35 cellular contexts compared by ENCODE assay signal in the genomic region with DNA sequence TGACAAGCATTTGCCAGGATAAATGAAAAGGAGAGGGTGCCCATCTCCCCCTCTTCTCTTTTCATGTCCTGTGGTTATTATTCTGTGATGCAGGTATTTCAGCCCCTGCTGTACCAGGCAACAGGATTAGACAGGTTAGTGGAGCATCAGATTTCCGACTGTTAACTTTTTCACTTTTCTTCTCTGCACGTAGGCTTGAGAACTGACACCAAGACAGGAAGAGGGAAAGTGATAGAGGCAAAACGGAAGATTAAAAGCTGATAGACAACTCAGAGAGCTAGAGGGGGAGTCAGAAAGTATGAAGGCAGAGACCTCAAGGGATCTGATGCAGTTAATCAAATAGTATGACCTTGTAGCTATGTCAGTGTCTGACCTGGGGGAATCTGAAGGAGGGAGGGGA.
"Had no signal": no experiment of that assay in that cellular context is flagged by ENCODE, and none has a peak within 500 bp of the region (broad histone marks: within the 10 kb centered on the region; RNA-seq: fewer than 3 reads in every experiment).

No MANE protein-coding gene starts in this region.

- H3K9me3 ChIP-seq: adrenal gland, body of pancreas, breast epithelium had no signal

- H3K4me3 ChIP-seq: adrenal gland, body of pancreas, breast epithelium, cardiac muscle cell had no signal

- H3K27me3 ChIP-seq: adrenal gland, body of pancreas, brain microvascular endothelial cell, breast epithelium, cardiac muscle cell had no signal

- H3K27ac ChIP-seq: adrenal gland, body of pancreas, brain microvascular endothelial cell, breast epithelium, cardiac muscle cell, VCaP had no signal

- H3K4me1 ChIP-seq: adrenal gland, body of pancreas, breast epithelium had no signal

- FAIRE-seq: astrocyte, TTC549 had no signal

- ATAC-seq: activated CD8-positive, alpha-beta T cell treated with anti-CD3 and anti-CD28 coated beads for 36 hours; activated naive CD4-positive, alpha-beta T cell treated with anti-CD3 and anti-CD28 coated beads, Interleukin-2, amount 50 U/mL, for 72 hours; activated T-cell treated with anti-CD3 and anti-CD28 coated beads, Interleukin-2, amount 50 U/mL, for 4 hours; activated T-cell treated with anti-CD3 and anti-CD28 coated beads, Interleukin-2, amount 50 U/mL, for 72 hours; activated T-helper 17 cell treated with anti-CD3 and anti-CD28 coated beads, Interleukin-2, amount 50 U/mL, for 72 hours; body of pancreas had no signal

- DNase-seq: activated B cell treated with CpG ODN at 0.5 μM for 24 hours; activated CD4-positive, alpha-beta memory T cell treated with anti-CD3 and anti-CD28 coated beads for 36 hours; activated CD4-positive, alpha-beta T cell treated with anti-CD3 and anti-CD28 coated beads for 4 hours; activated CD4-positive, alpha-beta T cell treated with anti-CD3 and anti-CD28 coated beads, Interleukin-2, amount 10 ng/mL, durations not matched to agents 24 days and 14 days; activated CD4-positive, alpha-beta T cell treated with anti-CD3 and anti-CD28 coated beads, Interleukin-2, amount 50 U/mL, for 1 hour; activated CD4-positive, alpha-beta T cell treated with anti-CD3 and anti-CD28 coated beads, Interleukin-2, amount 50 U/mL, for 4 hours; activated CD4-positive, CD25-positive, alpha-beta regulatory T cell treated with anti-CD3 and anti-CD28 coated beads, Interleukin-2, amount 50 U/mL, for 72 hours; activated CD8-positive, alpha-beta memory T cell treated with anti-CD3 and anti-CD28 coated beads, Interleukin-2, amount 50 U/mL, for 4 hours; activated CD8-positive, alpha-beta T cell treated with anti-CD3 and anti-CD28 coated beads for 36 hours; activated effector memory CD4-positive, alpha-beta T cell treated with anti-CD3 and anti-CD28 coated beads, Interleukin-2, amount 50 U/mL, for 16 hours; activated gamma-delta T cell treated with Interleukin-2 at 50 U/mL for 16 hours; activated naive CD4-positive, alpha-beta T cell; activated naive CD4-positive, alpha-beta T cell treated with anti-CD3 and anti-CD28 coated beads for 36 hours; activated naive CD4-positive, alpha-beta T cell treated with anti-CD3 and anti-CD28 coated beads, Interleukin-2, amount 50 U/mL, for 16 hours; activated naive CD8-positive, alpha-beta T cell treated with anti-CD3 and anti-CD28 coated beads for 36 hours; activated T-cell treated with anti-CD3 and anti-CD28 coated beads for 4 hours; activated T-cell treated with anti-CD3 and anti-CD28 coated beads, Interleukin-2, amount 50 U/mL, for 1 hour; activated T-cell treated with anti-CD3 and anti-CD28 coated beads, Interleukin-2, amount 50 U/mL, for 4 hours; activated T-cell treated with anti-CD3 and anti-CD28 coated beads, Interleukin-2, amount 50 U/mL, for 72 hours; adrenal gland; amniotic stem cell; aorta; body of pancreas; brain microvascular endothelial cell; caudate nucleus; cerebellar nuclear complex; T-helper 2 cell; T-helper 9 cell had no signal

- H3K36me3 ChIP-seq: adrenal gland, brain microvascular endothelial cell, breast epithelium, cardiac muscle cell had no signal
